27 cellular contexts compared by ENCODE assay signal in genomic region chr4:87697272-87697671, GRCh38. TPM values are rescaled to one million over a fixed set of nuclear protein-coding genes. Genes with fewer than 3 reads are reported as not detected.
"Had no signal": no experiment of that assay in that cellular context is flagged by ENCODE, and none has a peak within 500 bp of the region (broad histone marks: within the 10 kb centered on the region; RNA-seq: fewer than 3 reads in every experiment).

No MANE protein-coding gene starts in this region.

- H3K27me3 Mint-ChIP-seq: type B pancreatic cell had no signal

- H3K27ac ChIP-seq: dorsolateral prefrontal cortex, epithelial cell of prostate, left lung, ovary, psoas muscle, testis, WERI-Rb-1 had no signal

- H3K4me3 Mint-ChIP-seq: activated naive CD8-positive, alpha-beta T cell treated with anti-CD3 and anti-CD28 coated beads for 36 hours; endodermal cell; naive B cell; stimulated activated effector memory CD8-positive, alpha-beta T cell treated with anti-CD3 and anti-CD28 coated beads, Interleukin-12 subunit alpha, Interleukin-12 subunit beta, amount 100 ng/mL, for 72 hours; type B pancreatic cell had no signal

- H3K9me3 ChIP-seq: psoas muscle, testis had no signal

- ATAC-seq: left lung, mucosa of descending colon, psoas muscle had no signal

- H3K27ac Mint-ChIP-seq: activated naive CD8-positive, alpha-beta T cell treated with anti-CD3 and anti-CD28 coated beads for 36 hours; endodermal cell; naive B cell; stimulated activated effector memory CD8-positive, alpha-beta T cell treated with anti-CD3 and anti-CD28 coated beads, Interleukin-12 subunit alpha, Interleukin-12 subunit beta, amount 100 ng/mL, for 72 hours; type B pancreatic cell had no signal

- FAIRE-seq: colon, keratinocyte, small intestine had no signal

- DNase-seq: activated CD4-positive, alpha-beta T cell treated with anti-CD3 and anti-CD28 coated beads, Interleukin-2, amount 50 U/mL, for 4 hours; activated naive CD8-positive, alpha-beta T cell treated with anti-CD3 and anti-CD28 coated beads for 36 hours; amniotic stem cell; dorsolateral prefrontal cortex; endodermal cell; foreskin fibroblast; glutamatergic neuron; hippocampal formation; left lung; mucosa of descending colon; naive B cell; ovary; psoas muscle; small intestine; stimulated activated CD4-positive, alpha-beta T cell treated with anti-CD3 and anti-CD28 coated beads, Interleukin-4, amount 100 ng/mL, for 24 hours; SW 1271; testis; WERI-Rb-1 had no signal

- H3K4me3 ChIP-seq: dorsolateral prefrontal cortex, left lung, mucosa of descending colon, ovary, psoas muscle, testis had no signal

- H3K36me3 Mint-ChIP-seq: stimulated activated effector memory CD8-positive, alpha-beta T cell treated with anti-CD3 and anti-CD28 coated beads, Interleukin-12 subunit alpha, Interleukin-12 subunit beta, amount 100 ng/mL, for 72 hours; type B pancreatic cell had no signal

- H3K4me1 ChIP-seq: left lung, psoas muscle, testis had no signal

- H3K9me3 Mint-ChIP-seq: stimulated activated effector memory CD8-positive, alpha-beta T cell treated with anti-CD3 and anti-CD28 coated beads, Interleukin-12 subunit alpha, Interleukin-12 subunit beta, amount 100 ng/mL, for 72 hours had no signal

- H3K4me1 Mint-ChIP-seq: activated naive CD8-positive, alpha-beta T cell treated with anti-CD3 and anti-CD28 coated beads for 36 hours; endodermal cell; naive B cell; stimulated activated effector memory CD8-positive, alpha-beta T cell treated with anti-CD3 and anti-CD28 coated beads, Interleukin-12 subunit alpha, Interleukin-12 subunit beta, amount 100 ng/mL, for 72 hours had no signal

- H3K27me3 ChIP-seq: dorsolateral prefrontal cortex, left lung, ovary, testis had no signal

- H3K36me3 ChIP-seq: left lung, ovary, WERI-Rb-1 had no signal

RNA-seq across cellular contexts. Expression of gene DMP1, which starts 47.2 kb away (rescaled TPM):
- total RNA-seq: activated CD8-positive, alpha-beta memory T cell treated with anti-CD3 and anti-CD28 coated beads for 36 hours; activated naive CD8-positive, alpha-beta T cell treated with anti-CD3 and anti-CD28 coated beads for 36 hours; cardiac septum; left lung; mucosa of descending colon; ovary; psoas muscle; right cardiac atrium; T-helper 2 cell treated with Interferon-gamma antibody and Interleukin-4, amounts not matched to agents 100 ng/mL and 5 ng/mL, for 36 hours had no signal
- polyA plus RNA-seq: keratinocyte, ovary, right cardiac atrium, small intestine had no signal
